23 cellular contexts compared by ENCODE assay signal in the genomic region with DNA sequence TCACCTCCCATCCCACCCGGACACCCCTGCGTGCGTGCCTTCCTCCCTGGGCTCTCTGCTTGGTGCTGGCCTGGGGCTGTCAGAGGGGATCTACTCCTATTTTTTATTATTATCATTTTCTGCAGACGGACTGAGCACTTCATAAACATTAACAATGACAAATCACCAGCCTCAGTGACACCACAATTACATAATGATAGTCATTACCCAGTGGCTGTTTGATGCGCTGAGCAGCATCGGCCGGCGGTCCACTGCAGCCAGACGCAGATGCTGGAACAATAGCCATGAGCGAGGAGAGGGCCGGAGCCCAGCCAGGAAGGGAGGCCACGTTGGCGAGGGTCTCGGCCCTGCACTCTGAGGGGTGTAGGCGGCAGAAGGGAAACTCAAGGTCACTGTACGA.
"Had no signal": no experiment of that assay in that cellular context is flagged by ENCODE, and none has a peak within 500 bp of the region (broad histone marks: within the 10 kb centered on the region; RNA-seq: fewer than 3 reads in every experiment).

No MANE protein-coding gene starts in this region.

- H3K4me3 ChIP-seq: MG63 had no signal

- H3K27ac ChIP-seq: RWPE1 had no signal

- H3K9ac ChIP-seq: SK-N-SH had no signal

- H3K9me3 ChIP-seq: MG63, SK-N-SH had no signal

- H3K4me2 ChIP-seq: SK-N-SH had no signal

- DNase-seq: IMR-90, Karpas-422, KG1, MG63, NCI-H1092, NCI-H1105 treated with DMSO at 0.1 percent for 48 hours, NCI-H146, NCI-H187, NCI-H2029, NCI-H2081 treated with DMSO at 0.1 percent for 48 hours, NCI-H2171, NCI-H226, NCI-H446, NCI-H510A, NCI-H524 treated with DMSO at 0.1 percent for 48 hours, NCI-H69, PC-3, SHP77, SK-N-SH, T-helper 1 cell had no signal

- H3K36me3 ChIP-seq: MG63 had no signal

- ATAC-seq: HepG2, Panc1, PC-3 had no signal

- H3K27me3 ChIP-seq: MG63 had no signal
